ENCODE assay signal across 8 cellular contexts in the genomic region with DNA sequence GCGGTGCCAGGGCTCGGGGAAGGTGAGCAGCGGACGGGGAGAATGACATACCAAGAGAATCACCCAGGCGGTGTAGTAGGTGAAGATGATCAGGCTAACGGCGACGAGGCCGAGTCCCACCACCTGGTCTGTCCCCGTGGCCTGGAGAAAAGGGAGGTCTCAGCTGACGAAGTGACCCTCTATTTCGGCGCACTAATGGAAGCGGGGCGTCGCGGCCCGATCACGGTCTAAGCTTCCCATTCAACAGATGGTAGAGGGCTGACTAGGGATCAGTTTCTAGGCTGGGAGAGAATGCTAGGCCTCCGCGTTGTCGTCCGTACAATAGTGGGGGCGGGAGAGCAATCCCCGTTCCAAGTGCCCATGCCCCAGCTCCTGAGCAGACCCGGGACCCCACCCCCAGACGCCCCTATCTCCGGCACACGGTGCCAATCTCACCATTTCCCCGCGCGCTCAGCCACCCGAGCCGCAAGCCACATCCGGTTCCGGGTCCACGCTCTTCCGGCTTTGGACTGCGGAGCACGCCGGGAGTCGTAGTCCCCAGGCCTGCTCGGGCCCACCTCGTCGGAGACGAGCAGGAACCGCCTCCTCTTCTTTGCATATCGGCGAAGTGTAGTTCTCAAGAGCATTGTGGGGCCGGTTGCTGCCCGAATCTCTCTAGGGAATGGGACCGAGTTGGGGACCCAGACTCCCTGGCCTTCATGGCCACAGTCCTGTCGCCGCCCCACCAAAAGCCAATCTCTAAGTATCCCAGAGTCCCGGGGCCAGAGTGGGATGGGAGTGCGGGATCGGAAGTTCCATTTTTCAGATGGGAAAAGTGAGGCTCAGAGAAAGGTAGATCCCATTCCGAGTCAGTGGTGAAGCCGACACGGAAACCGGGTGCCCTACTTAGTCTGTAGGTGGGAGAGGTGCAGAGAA. TPM values are rescaled to one million over a fixed set of nuclear protein-coding genes. Genes with fewer than 3 reads are reported as not detected.
DNase-seq lines count a peak whose midpoint lies in the region; ATAC-seq and TF ChIP-seq lines count a peak whose summit lies in the region.

A gene with protein sequence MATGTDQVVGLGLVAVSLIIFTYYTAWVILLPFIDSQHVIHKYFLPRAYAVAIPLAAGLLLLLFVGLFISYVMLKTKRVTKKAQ (minus strand): TSS at position 472 of the 915 bp plus-strand sequence. CDS start 34 bp downstream, at position 438.

- ATAC-seq in GM19025 (IDR thresholded peaks at IDR 0.05; ENCODE audit: low read depth, unreplicated experiment) (peak; percentile 95), HG03280 (IDR thresholded peaks at IDR 0.05; ENCODE audit: unreplicated experiment) (peak; percentile 94), left lung (peak; percentile 93)

- peak within 1 kb of the TSS; percentile 31 to 64 for H3K27ac ChIP-seq in left lung

- no peak for TF ChIP-seq CTCF in left lung (IDR thresholded peaks at IDR 0.05)

- H3K27me3 ChIP-seq in left lung = no peaks in the 10 kb centered on the region

- DNase-seq in AG20443 (ENCODE audit: low spot score) = peak; percentile 93
- peak; percentile 60 to 90 for DNase-seq in NCI-H526 (lab: John Stamatoyannopoulos, UW)
- peak; percentile 83 for DNase-seq in activated CD4-positive, alpha-beta T cell treated with anti-CD3 and anti-CD28 coated beads, Interleukin-2, amount 50 U/mL, for 1 hour
- peak; percentile 92 for DNase-seq in dermis blood vessel endothelial cell
- peak; percentile 86 to 95 for DNase-seq in left lung
- peak; percentile 86 to 90 for DNase-seq in stimulated activated CD4-positive, alpha-beta T cell treated with anti-CD3 and anti-CD28 coated beads, Interleukin-2, amount 100 ng/mL, for 24 hours

- H3K36me3 ChIP-seq in left lung = peaks cover 0 to 15% of the 10 kb centered on the region in 2 donors

- intact Hi-C loops in left lung (cut with DNase I) = no loop called here

- no peaks in the 10 kb centered on the region for H3K9me3 ChIP-seq in left lung

- peak within 1 kb of the TSS; percentile 67 to 91 for H3K4me3 ChIP-seq in left lung

- peaks cover 9 to 44% of the 10 kb centered on the region in 2 donors for H3K4me1 ChIP-seq in left lung

RNA-seq across cellular contexts. Expression of the gene that starts here (rescaled TPM):
- 8.5 and 9.9 TPM in 2 replicates for total RNA-seq in dermis blood vessel endothelial cell
- total RNA-seq in left lung = 10 to 100 TPM; 38.6 to 47.6 TPM

Comparison
In these comparisons a context has a peak if more than half of its experiments do, and no peak if none do; other contexts are left out.
1. Peak in every context shown above with its lines: DNase-seq, ATAC-seq, H3K4me3 ChIP-seq and H3K27ac ChIP-seq.